In genomic region chr17:47855737-47856136, GRCh38 we compare ENCODE assay signal across 19 cellular contexts. TPM values are rescaled to one million over a fixed set of nuclear protein-coding genes. Genes with fewer than 3 reads are reported as not detected.
"Had no signal": no experiment of that assay in that cellular context is flagged by ENCODE, and none has a peak within 500 bp of the region (broad histone marks: within the 10 kb centered on the region; RNA-seq: fewer than 3 reads in every experiment).

No MANE protein-coding gene starts in this region.

- H3K4me3 Mint-ChIP-seq: activated CD4-positive, alpha-beta T cell treated with anti-CD3 and anti-CD28 coated beads, Interleukin-2, amount 10 ng/mL, durations not matched to agents 24 days and 14 days; activated T-cell treated with anti-CD3 and anti-CD28 coated beads, Interleukin-2, amount 50 U/mL, for 72 hours; dendritic cell treated with granulocyte-macrophage colony-stimulating factor and Interleukin-4, amounts not matched to agents 40 ng/mL and 50 ng/mL, for 4 days; effector memory CD8-positive, alpha-beta T cell; natural killer cell treated with Interleukin-12 subunit alpha and Interleukin-12 subunit beta and Interleukin-15 and Interleukin-18, amount 100 ng/mL, for 72 hours; stimulated activated naive B cell treated with anti-CD40 and anti-IgM and Interleukin-4, amounts not matched to agents 10 μg/mL and 1 μg/mL and 100 μg/mL, for 72 hours had no signal

- H3K36me3 Mint-ChIP-seq: natural killer cell treated with Interleukin-12 subunit alpha and Interleukin-12 subunit beta and Interleukin-15 and Interleukin-18, amount 100 ng/mL, for 72 hours; stimulated activated naive B cell treated with anti-CD40 and anti-IgM and Interleukin-4, amounts not matched to agents 10 μg/mL and 1 μg/mL and 100 μg/mL, for 72 hours had no signal

- H3K36me3 ChIP-seq: adrenal gland, neutrophil, sigmoid colon, thoracic aorta had no signal

- ATAC-seq: activated naive CD4-positive, alpha-beta T cell treated with anti-CD3 and anti-CD28 coated beads, Interleukin-2, amount 50 U/mL, for 72 hours; activated T-cell treated with anti-CD3 and anti-CD28 coated beads, Interleukin-2, amount 50 U/mL, for 72 hours; effector memory CD8-positive, alpha-beta T cell; foreskin keratinocyte; natural killer cell treated with Interleukin-12 subunit alpha and Interleukin-12 subunit beta and Interleukin-15 and Interleukin-18, amount 100 ng/mL, for 72 hours; stimulated activated naive B cell treated with anti-CD40 and anti-IgM and Interleukin-4, amounts not matched to agents 10 μg/mL and 1 μg/mL and 100 μg/mL, for 72 hours had no signal

- H3K4me3 ChIP-seq: adrenal gland, sigmoid colon, thoracic aorta had no signal

- H3K9me3 ChIP-seq: adrenal gland, neutrophil, sigmoid colon, thoracic aorta had no signal

- H3K4me1 ChIP-seq: foreskin keratinocyte, parathyroid adenoma had no signal

- DNase-seq: activated CD4-positive, alpha-beta T cell treated with anti-CD3 and anti-CD28 coated beads, Interleukin-2, amount 10 ng/mL, durations not matched to agents 24 days and 14 days; activated effector memory CD4-positive, alpha-beta T cell treated with anti-CD3 and anti-CD28 coated beads, Interleukin-2, amount 50 U/mL, for 16 hours; activated T-cell treated with anti-CD3 and anti-CD28 coated beads, Interleukin-2, amount 50 U/mL, for 72 hours; cerebellar nuclear complex; effector memory CD8-positive, alpha-beta T cell; foreskin keratinocyte; hypothalamus; sigmoid colon; stimulated activated naive B cell treated with anti-CD40 and anti-IgM and Interleukin-4, amounts not matched to agents 10 μg/mL and 1 μg/mL and 100 μg/mL, for 72 hours; T1000 had no signal

- H3K27ac Mint-ChIP-seq: activated CD4-positive, alpha-beta T cell treated with anti-CD3 and anti-CD28 coated beads, Interleukin-2, amount 10 ng/mL, durations not matched to agents 24 days and 14 days; activated naive CD4-positive, alpha-beta T cell treated with anti-CD3 and anti-CD28 coated beads, Interleukin-2, amount 50 U/mL, for 72 hours; activated T-cell treated with anti-CD3 and anti-CD28 coated beads, Interleukin-2, amount 50 U/mL, for 72 hours; dendritic cell treated with granulocyte-macrophage colony-stimulating factor and Interleukin-4, amounts not matched to agents 40 ng/mL and 50 ng/mL, for 4 days; effector memory CD8-positive, alpha-beta T cell; natural killer cell treated with Interleukin-12 subunit alpha and Interleukin-12 subunit beta and Interleukin-15 and Interleukin-18, amount 100 ng/mL, for 72 hours; stimulated activated naive B cell treated with anti-CD40 and anti-IgM and Interleukin-4, amounts not matched to agents 10 μg/mL and 1 μg/mL and 100 μg/mL, for 72 hours had no signal

- H3K9me3 Mint-ChIP-seq: activated CD4-positive, alpha-beta T cell treated with anti-CD3 and anti-CD28 coated beads, Interleukin-2, amount 10 ng/mL, durations not matched to agents 24 days and 14 days; activated naive CD4-positive, alpha-beta T cell treated with anti-CD3 and anti-CD28 coated beads, Interleukin-2, amount 50 U/mL, for 72 hours; activated T-cell treated with anti-CD3 and anti-CD28 coated beads, Interleukin-2, amount 50 U/mL, for 72 hours; dendritic cell treated with granulocyte-macrophage colony-stimulating factor and Interleukin-4, amounts not matched to agents 40 ng/mL and 50 ng/mL, for 4 days; effector memory CD8-positive, alpha-beta T cell; natural killer cell treated with Interleukin-12 subunit alpha and Interleukin-12 subunit beta and Interleukin-15 and Interleukin-18, amount 100 ng/mL, for 72 hours; stimulated activated naive B cell treated with anti-CD40 and anti-IgM and Interleukin-4, amounts not matched to agents 10 μg/mL and 1 μg/mL and 100 μg/mL, for 72 hours had no signal

- H3K27ac ChIP-seq: epithelial cell of prostate, foreskin keratinocyte, neutrophil, parathyroid adenoma, sigmoid colon, thoracic aorta had no signal

RNA-seq across cellular contexts. Expression of gene SP6, which starts 4.8 kb away (rescaled TPM):
- total RNA-seq: thoracic aorta had no signal

RNA-seq across cellular contexts. Expression of gene LRRC46, which starts 24.3 kb away (rescaled TPM):
- total RNA-seq: bronchial epithelial cell had no signal
